Comparison of ENCODE assay signal across 8 cellular contexts in genomic region chr11:534592-535518, GRCh38. TPM values are rescaled to one million over a fixed set of nuclear protein-coding genes. Genes with fewer than 3 reads are reported as not detected.
DNase-seq lines count a peak whose midpoint lies in the region; ATAC-seq and TF ChIP-seq lines count a peak whose summit lies in the region.

No MANE protein-coding gene starts in this region.

- TF ChIP-seq CTCF in BE2C (IDR thresholded peaks at IDR 0.05; ENCODE audit: low read depth, low read length) (no peak), progenitor cell of endocrine pancreas (IDR thresholded peaks at IDR 0.05; ENCODE audit: unreplicated experiment) (no peak)

- H3K4me1 ChIP-seq in BE2C, result no peaks in the 10 kb centered on the region

- H3K27me3 Mint-ChIP-seq in activated T-helper 2 cell treated with anti-CD3 and anti-CD28 coated beads, Interferon-gamma antibody, Interleukin-2, Interleukin-4, amounts not matched to agents 10 μg/mL and 5 μg/mL and 100 μg/mL, durations not matched to agents 14 hours and 24 hours and 36 hours (ENCODE audit: low read depth), result no peaks in the 10 kb centered on the region
- H3K27me3 Mint-ChIP-seq in progenitor cell of endocrine pancreas, result no peaks in the 10 kb centered on the region

- H3K9me3 ChIP-seq in BE2C, result no peaks in the 10 kb centered on the region
- no peaks in the 10 kb centered on the region for H3K9me3 ChIP-seq in MG63

- no peak overlapping the region for H3K27ac Mint-ChIP-seq in activated T-helper 2 cell treated with anti-CD3 and anti-CD28 coated beads, Interferon-gamma antibody, Interleukin-2, Interleukin-4, amounts not matched to agents 10 μg/mL and 5 μg/mL and 100 μg/mL, durations not matched to agents 14 hours and 24 hours and 36 hours
- no peak overlapping the region for H3K27ac Mint-ChIP-seq in progenitor cell of endocrine pancreas

- peaks cover 2% of the 10 kb centered on the region for H3K4me1 Mint-ChIP-seq in activated T-helper 2 cell treated with anti-CD3 and anti-CD28 coated beads, Interferon-gamma antibody, Interleukin-2, Interleukin-4, amounts not matched to agents 10 μg/mL and 5 μg/mL and 100 μg/mL, durations not matched to agents 14 hours and 24 hours and 36 hours (ENCODE audit: low read depth)
- peaks cover 6% of the 10 kb centered on the region for H3K4me1 Mint-ChIP-seq in progenitor cell of endocrine pancreas (ENCODE audit: low read depth)

- H3K9me3 Mint-ChIP-seq in activated T-helper 2 cell treated with anti-CD3 and anti-CD28 coated beads, Interferon-gamma antibody, Interleukin-2, Interleukin-4, amounts not matched to agents 10 μg/mL and 5 μg/mL and 100 μg/mL, durations not matched to agents 14 hours and 24 hours and 36 hours, result no peaks in the 10 kb centered on the region
- H3K9me3 Mint-ChIP-seq in progenitor cell of endocrine pancreas (ENCODE audit: low read depth), result no peaks in the 10 kb centered on the region

- intact Hi-C loops in activated T-helper 2 cell treated with anti-CD3 and anti-CD28 coated beads, Interferon-gamma antibody, Interleukin-2, Interleukin-4, amounts not matched to agents 10 μg/mL and 5 μg/mL and 100 μg/mL, durations not matched to agents 14 hours and 24 hours and 36 hours (cut with micrococcal nuclease), result loop anchor here (1.0 to 5.0 kb wide), 4 partner anchors 16 to 187 kb away; partner anchors contain the start of genes LMNTD2 and RASSF7
- intact Hi-C loops in head of caudate nucleus (cut with DNase I), result no loop called here

- H3K4me3 Mint-ChIP-seq in activated T-helper 2 cell treated with anti-CD3 and anti-CD28 coated beads, Interferon-gamma antibody, Interleukin-2, Interleukin-4, amounts not matched to agents 10 μg/mL and 5 μg/mL and 100 μg/mL, durations not matched to agents 14 hours and 24 hours and 36 hours (ENCODE audit: low read depth), result peak overlapping the region; percentile 72
- H3K4me3 Mint-ChIP-seq in progenitor cell of endocrine pancreas (ENCODE audit: low read depth), result peak overlapping the region; percentile 70

- H3K4me3 ChIP-seq in BE2C (ENCODE audit: low read depth, low read length), result peak overlapping the region; percentile 67
- H3K4me3 ChIP-seq in MG63, result peak overlapping the region; percentile 84

- no peaks in the 10 kb centered on the region for H3K27me3 ChIP-seq in BE2C
- no peaks in the 10 kb centered on the region for H3K27me3 ChIP-seq in MG63

- H3K36me3 Mint-ChIP-seq in activated T-helper 2 cell treated with anti-CD3 and anti-CD28 coated beads, Interferon-gamma antibody, Interleukin-2, Interleukin-4, amounts not matched to agents 10 μg/mL and 5 μg/mL and 100 μg/mL, durations not matched to agents 14 hours and 24 hours and 36 hours (ENCODE audit: low read depth), result peaks cover 8% of the 10 kb centered on the region
- H3K36me3 Mint-ChIP-seq in progenitor cell of endocrine pancreas (ENCODE audit: insufficient read depth), result peaks cover 1% of the 10 kb centered on the region

- H3K36me3 ChIP-seq in BE2C (peaks cover 3% of the 10 kb centered on the region; the same call in 1 of the 2 replicates), MG63 (peaks cover 34% of the 10 kb centered on the region)

- DNase-seq in BE2C, result no peak
- peak; percentile 43 for DNase-seq in MG63
- no peak for DNase-seq in activated T-helper 2 cell treated with anti-CD3 and anti-CD28 coated beads, Interferon-gamma antibody, Interleukin-2, Interleukin-4, amounts not matched to agents 10 μg/mL and 5 μg/mL and 100 μg/mL, durations not matched to agents 14 hours and 24 hours and 36 hours (ENCODE audit: low spot score)
- peak in 29 of 42 donors; percentile 21 to 72 (median 46) for DNase-seq in head of caudate nucleus
- DNase-seq in progenitor cell of endocrine pancreas (ENCODE audit: low spot score, unreplicated experiment), result no peak
- DNase-seq in glomerular visceral epithelial cell (ENCODE audit: extremely low spot score), result no peak
- DNase-seq in UCSD-AML1 (lab: John Stamatoyannopoulos, UW; ENCODE audit: unreplicated experiment), result no peak

- ATAC-seq in GM19351 (IDR thresholded peaks at IDR 0.05; ENCODE audit: unreplicated experiment), result peak; percentile 16

RNA-seq across cellular contexts. Expression of gene HRAS, which starts 0.5 kb away (rescaled TPM):
- 195 TPM for polyA plus RNA-seq in BE2C (2012; ENCODE audit: insufficient read depth, insufficient read length, low read depth)
- 78.8 and 207 TPM in 2 replicates for total RNA-seq in MG63 (2014; rRNA removed; shearing (Covaris generic); ENCODE audit: low replicate concordance)
- total RNA-seq in activated T-helper 2 cell treated with anti-CD3 and anti-CD28 coated beads, Interferon-gamma antibody, Interleukin-2, Interleukin-4, amounts not matched to agents 10 μg/mL and 5 μg/mL and 100 μg/mL, durations not matched to agents 14 hours and 24 hours and 36 hours, result 70.5 and 71.5 TPM in 2 replicates
- total RNA-seq in progenitor cell of endocrine pancreas, result 53.4 and 61.6 TPM in 2 replicates

RNA-seq across cellular contexts. Expression of gene LRRC56, which starts 2.5 kb away (rescaled TPM):
- 0.42 TPM for polyA plus RNA-seq in BE2C (2012; ENCODE audit: insufficient read depth, insufficient read length, low read depth)
- total RNA-seq in MG63 (2014; rRNA removed; shearing (Covaris generic); ENCODE audit: low replicate concordance), result 0.63 TPM in 1 of 2 replicates, not detected in the other
- total RNA-seq in activated T-helper 2 cell treated with anti-CD3 and anti-CD28 coated beads, Interferon-gamma antibody, Interleukin-2, Interleukin-4, amounts not matched to agents 10 μg/mL and 5 μg/mL and 100 μg/mL, durations not matched to agents 14 hours and 24 hours and 36 hours, result 1.3 and 2.2 TPM in 2 replicates
- total RNA-seq in progenitor cell of endocrine pancreas, result 5.1 and 5.4 TPM in 2 replicates

RNA-seq across cellular contexts. Expression of gene LMNTD2, which starts 25.7 kb away (rescaled TPM):
- not detected for polyA plus RNA-seq in BE2C (2012; ENCODE audit: insufficient read depth, insufficient read length, low read depth)
- 0.20 and 0.30 TPM in 2 replicates for total RNA-seq in MG63 (2014; rRNA removed; shearing (Covaris generic); ENCODE audit: low replicate concordance)
- total RNA-seq in activated T-helper 2 cell treated with anti-CD3 and anti-CD28 coated beads, Interferon-gamma antibody, Interleukin-2, Interleukin-4, amounts not matched to agents 10 μg/mL and 5 μg/mL and 100 μg/mL, durations not matched to agents 14 hours and 24 hours and 36 hours, result 1.1 and 1.3 TPM in 2 replicates
- total RNA-seq in progenitor cell of endocrine pancreas, result 15.6 and 19.3 TPM in 2 replicates

RNA-seq across cellular contexts. Expression of gene RASSF7, which starts 25.9 kb away (rescaled TPM):
- polyA plus RNA-seq in BE2C (2012; ENCODE audit: insufficient read depth, insufficient read length, low read depth), result 3.7 TPM
- 3.0 and 25.8 TPM in 2 replicates for total RNA-seq in MG63 (2014; rRNA removed; shearing (Covaris generic); ENCODE audit: low replicate concordance)
- total RNA-seq in activated T-helper 2 cell treated with anti-CD3 and anti-CD28 coated beads, Interferon-gamma antibody, Interleukin-2, Interleukin-4, amounts not matched to agents 10 μg/mL and 5 μg/mL and 100 μg/mL, durations not matched to agents 14 hours and 24 hours and 36 hours, result 19.6 and 20.3 TPM in 2 replicates
- total RNA-seq in progenitor cell of endocrine pancreas, result 38.2 and 40.8 TPM in 2 replicates

RNA-seq across cellular contexts. Expression of gene RNH1, which starts 27.8 kb away (rescaled TPM):
- polyA plus RNA-seq in BE2C (2012; ENCODE audit: insufficient read depth, insufficient read length, low read depth), result 200 TPM
- total RNA-seq in MG63 (2014; rRNA removed; shearing (Covaris generic); ENCODE audit: low replicate concordance), result 556 and 832 TPM in 2 replicates
- total RNA-seq in activated T-helper 2 cell treated with anti-CD3 and anti-CD28 coated beads, Interferon-gamma antibody, Interleukin-2, Interleukin-4, amounts not matched to agents 10 μg/mL and 5 μg/mL and 100 μg/mL, durations not matched to agents 14 hours and 24 hours and 36 hours, result 126 and 127 TPM in 2 replicates
- total RNA-seq in progenitor cell of endocrine pancreas, result 49.4 and 52.6 TPM in 2 replicates

Comparison
In these comparisons a context has a peak if more than half of its experiments do, and no peak if none do; other contexts are left out.
1. DNase-seq: peak in MG63 (single experiment) and head of caudate nucleus (29 of 42); none in BE2C (single experiment), activated T-helper 2 cell treated with anti-CD3 and anti-CD28 coated beads, Interferon-gamma antibody, Interleukin-2, Interleukin-4, amounts not matched to agents 10 μg/mL and 5 μg/mL and 100 μg/mL, durations not matched to agents 14 hours and 24 hours and 36 hours (single experiment), progenitor cell of endocrine pancreas (single experiment), glomerular visceral epithelial cell (single experiment) and UCSD-AML1 (single experiment).